28 cellular contexts compared by ENCODE assay signal in genomic region chr14:69084023-69084422, GRCh38.
"Had no signal": no experiment of that assay in that cellular context is flagged by ENCODE, and none has a peak within 500 bp of the region (broad histone marks: within the 10 kb centered on the region; RNA-seq: fewer than 3 reads in every experiment).

No MANE protein-coding gene starts in this region.

- H3K9me3 ChIP-seq: esophagus squamous epithelium, gastroesophageal sphincter had no signal

- H3K27ac ChIP-seq: brain microvascular endothelial cell, coronary artery, dorsolateral prefrontal cortex, esophagus squamous epithelium, WERI-Rb-1 had no signal

- ATAC-seq: activated CD4-positive, CD25-positive, alpha-beta regulatory T cell treated with anti-CD3 and anti-CD28 coated beads, Interleukin-2, amount 50 U/mL, for 24 hours; activated CD8-positive, alpha-beta T cell treated with anti-CD3 and anti-CD28 coated beads for 36 hours; activated T-cell treated with anti-CD3 and anti-CD28 coated beads, Interleukin-2, amount 50 U/mL, for 4 hours; activated T-helper 17 cell treated with anti-CD3 and anti-CD28 coated beads, Interleukin-2, amount 50 U/mL, for 72 hours; gastroesophageal sphincter; T-cell had no signal

- H3K27me3 ChIP-seq: brain microvascular endothelial cell, dorsolateral prefrontal cortex, esophagus squamous epithelium, gastroesophageal sphincter had no signal

- DNase-seq: activated B cell treated with CpG ODN at 0.5 μM for 24 hours; activated CD4-positive, alpha-beta T cell treated with anti-CD3 and anti-CD28 coated beads for 48 hours; activated CD4-positive, alpha-beta T cell treated with anti-CD3 and anti-CD28 coated beads, Interleukin-2, amount 50 U/mL, for 1 hour; activated CD4-positive, alpha-beta T cell treated with anti-CD3 and anti-CD28 coated beads, Interleukin-2, amount 50 U/mL, for 48 hours; activated CD8-positive, alpha-beta memory T cell treated with anti-CD3 and anti-CD28 coated beads for 24 hours; activated CD8-positive, alpha-beta T cell treated with anti-CD3 and anti-CD28 coated beads for 36 hours; activated effector memory CD4-positive, alpha-beta T cell treated with Interleukin-2 at 50 U/mL for 16 hours; activated gamma-delta T cell treated with Interleukin-2 at 50 U/mL for 16 hours; activated naive CD4-positive, alpha-beta T cell treated with anti-CD3 and anti-CD28 coated beads, Interleukin-2, amount 50 U/mL, for 16 hours; activated naive CD4-positive, alpha-beta T cell treated with Interleukin-2 at 50 U/mL for 16 hours; activated T-cell treated with anti-CD3 and anti-CD28 coated beads, Interleukin-2, amount 50 U/mL, for 4 hours; amniotic stem cell; anterior cingulate cortex; brain microvascular endothelial cell; dorsolateral prefrontal cortex; effector memory CD4-positive, alpha-beta T cell; erythroblast; esophagus squamous epithelium; foreskin melanocyte; T-cell; T1000; WERI-Rb-1 had no signal

- H3K4me3 ChIP-seq: coronary artery, dorsolateral prefrontal cortex, esophagus squamous epithelium, gastroesophageal sphincter had no signal

- FAIRE-seq: astrocyte, bronchial epithelial cell had no signal
